31 cellular contexts compared by ENCODE assay signal in genomic region chr9:80951675-80952074, GRCh38.
DNase-seq lines count a peak whose midpoint lies in the region; ATAC-seq, FAIRE-seq and TF ChIP-seq lines count a peak whose summit lies in the region.
"Had no signal": no experiment of that assay in that cellular context is flagged by ENCODE, and none has a peak within 500 bp of the region (broad histone marks: within the 10 kb centered on the region; RNA-seq: fewer than 3 reads in every experiment).

No MANE protein-coding gene starts in this region.

- no peaks in the 10 kb centered on the region for H3K36me3 Mint-ChIP-seq in MCF 10A (ENCODE audit: insufficient read depth, unreplicated experiment)
- no peaks in the 10 kb centered on the region for H3K36me3 Mint-ChIP-seq in astrocyte (ENCODE audit: low read depth, unreplicated experiment)
- no peaks in the 10 kb centered on the region for H3K36me3 Mint-ChIP-seq in nephron progenitor cell (ENCODE audit: low read depth)
- H3K36me3 Mint-ChIP-seq: activated naive CD4-positive, alpha-beta T cell treated with anti-CD3 and anti-CD28 coated beads, Interleukin-2, amount 50 U/mL, for 72 hours; CD8-positive, alpha-beta memory T cell; stimulated activated naive B cell treated with anti-CD40 and anti-IgM and Interleukin-4, amounts not matched to agents 10 μg/mL and 1 μg/mL and 100 μg/mL, for 72 hours had no signal

- H3K27ac Mint-ChIP-seq in MCF 10A (ENCODE audit: low read depth, unreplicated experiment) (no peak overlapping the region), astrocyte (ENCODE audit: unreplicated experiment) (no peak overlapping the region), nephron progenitor cell (peak overlapping the region; percentile 53)
- H3K27ac Mint-ChIP-seq: activated naive CD4-positive, alpha-beta T cell treated with anti-CD3 and anti-CD28 coated beads, Interleukin-2, amount 50 U/mL, for 72 hours; CD8-positive, alpha-beta memory T cell; stimulated activated naive B cell treated with anti-CD40 and anti-IgM and Interleukin-4, amounts not matched to agents 10 μg/mL and 1 μg/mL and 100 μg/mL, for 72 hours had no signal

- POLR2A ChIA-PET in MCF 10A (lab: Yijun Ruan, JAX) = interaction anchor here (0.6 kb wide), 2 partner anchors 121 to 1238 kb away, joined by 3 read pairs; no protein-coding TSS in a partner anchor

- intact Hi-C loops in MCF 10A (cut with micrococcal nuclease) = no loop called here
- intact Hi-C loops in breast epithelium (cut with DNase I; ENCODE audit: low total_unique reads) = no loop called here

- CTCF ChIA-PET in MCF 10A (lab: Yijun Ruan, JAX) = interaction anchor here (0.7 kb wide), 1 partner anchor 366 kb away, joined by 3 read pairs; no protein-coding TSS in a partner anchor

- H3K9me3 ChIP-seq in breast epithelium (no peaks in the 10 kb centered on the region), astrocyte (ENCODE audit: insufficient read depth, low read depth, low read length) (no peaks in the 10 kb centered on the region)
- H3K9me3 ChIP-seq: thyroid gland had no signal

- no peak overlapping the region for H3K4me3 ChIP-seq in breast epithelium
- no peak overlapping the region for H3K4me3 ChIP-seq in astrocyte (ENCODE audit: insufficient read depth, low read depth, low read length)
- H3K4me3 ChIP-seq: dorsolateral prefrontal cortex, GM23338, thyroid gland had no signal

- no peak overlapping the region for H2AFZ ChIP-seq in astrocyte (ENCODE audit: low read depth, low read length)
- H2AFZ ChIP-seq: GM23338 had no signal

- H3K36me3 ChIP-seq in breast epithelium (no peaks in the 10 kb centered on the region), astrocyte (ENCODE audit: insufficient read depth, low read length) (no peaks in the 10 kb centered on the region)
- H3K36me3 ChIP-seq: thyroid gland, WERI-Rb-1 had no signal

- H3K27me3 Mint-ChIP-seq in MCF 10A (ENCODE audit: insufficient read depth, unreplicated experiment) (no peaks in the 10 kb centered on the region), astrocyte (ENCODE audit: low read depth, unreplicated experiment) (no peaks in the 10 kb centered on the region), nephron progenitor cell (ENCODE audit: low read depth, poor library complexity) (no peaks in the 10 kb centered on the region)
- H3K27me3 Mint-ChIP-seq: CD8-positive, alpha-beta memory T cell; central memory CD8-positive, alpha-beta T cell; stimulated activated naive B cell treated with anti-CD40 and anti-IgM and Interleukin-4, amounts not matched to agents 10 μg/mL and 1 μg/mL and 100 μg/mL, for 72 hours had no signal

- H3K27me3 ChIP-seq in breast epithelium = no peaks in the 10 kb centered on the region
- no peaks in the 10 kb centered on the region for H3K27me3 ChIP-seq in astrocyte (ENCODE audit: insufficient read depth, low read length)
- H3K27me3 ChIP-seq: dorsolateral prefrontal cortex, thyroid gland had no signal

- H3K9me3 Mint-ChIP-seq in MCF 10A (ENCODE audit: unreplicated experiment) (no peaks in the 10 kb centered on the region), astrocyte (ENCODE audit: unreplicated experiment) (no peaks in the 10 kb centered on the region), nephron progenitor cell (no peaks in the 10 kb centered on the region)
- H3K9me3 Mint-ChIP-seq: GM23338; stimulated activated naive B cell treated with anti-CD40 and anti-IgM and Interleukin-4, amounts not matched to agents 10 μg/mL and 1 μg/mL and 100 μg/mL, for 72 hours had no signal

- no peak for TF ChIP-seq POLR2A in breast epithelium (IDR thresholded peaks at IDR 0.05)

- no peak overlapping the region for H3K4me2 ChIP-seq in astrocyte (ENCODE audit: low read length)
- H3K4me2 ChIP-seq: GM23338, KMS-11 had no signal

- H3K27ac ChIP-seq in breast epithelium (no peak overlapping the region), astrocyte (ENCODE audit: low read depth, low read length) (no peak overlapping the region)
- H3K27ac ChIP-seq: KMS-11, thyroid gland, WERI-Rb-1 had no signal

- no peaks in the 10 kb centered on the region for H4K20me1 ChIP-seq in astrocyte (ENCODE audit: insufficient read depth, low read length)

- no peak for TF ChIP-seq CTCF in MCF 10A (IDR thresholded peaks at IDR 0.05; ENCODE audit: unreplicated experiment)
- TF ChIP-seq CTCF in breast epithelium (IDR thresholded peaks at IDR 0.05) = no peak
- no peak for TF ChIP-seq CTCF in astrocyte (IDR thresholded peaks at IDR 0.05; ENCODE audit: insufficient read depth, low read depth, low read length)
- TF ChIP-seq CTCF in nephron progenitor cell (IDR thresholded peaks at IDR 0.05) = no peak

- no TSS peak for BruUV-seq in MCF 10A (replicated peaks; lab: Mats Ljungman, UMichigan)

- no peak overlapping the region for H3K9ac ChIP-seq in astrocyte (ENCODE audit: low read length)
- H3K9ac ChIP-seq: KMS-11 had no signal

- no peak overlapping the region for H3K4me3 Mint-ChIP-seq in MCF 10A (ENCODE audit: unreplicated experiment)
- no peak overlapping the region for H3K4me3 Mint-ChIP-seq in astrocyte (ENCODE audit: unreplicated experiment)
- no peak overlapping the region for H3K4me3 Mint-ChIP-seq in nephron progenitor cell
- H3K4me3 Mint-ChIP-seq: CD8-positive, alpha-beta memory T cell; central memory CD8-positive, alpha-beta T cell; GM23338; stimulated activated naive B cell treated with anti-CD40 and anti-IgM and Interleukin-4, amounts not matched to agents 10 μg/mL and 1 μg/mL and 100 μg/mL, for 72 hours had no signal

- H3K4me1 Mint-ChIP-seq in MCF 10A (ENCODE audit: insufficient read depth, unreplicated experiment) = peaks cover 5% of the 10 kb centered on the region
- peaks cover 17% of the 10 kb centered on the region for H3K4me1 Mint-ChIP-seq in astrocyte (ENCODE audit: low read depth, unreplicated experiment)
- H3K4me1 Mint-ChIP-seq in nephron progenitor cell = peaks cover 72% of the 10 kb centered on the region
- H3K4me1 Mint-ChIP-seq: CD8-positive, alpha-beta memory T cell; central memory CD8-positive, alpha-beta T cell; GM23338; stimulated activated naive B cell treated with anti-CD40 and anti-IgM and Interleukin-4, amounts not matched to agents 10 μg/mL and 1 μg/mL and 100 μg/mL, for 72 hours had no signal

- no peaks in the 10 kb centered on the region for H3K4me1 ChIP-seq in breast epithelium
- H3K4me1 ChIP-seq in astrocyte (ENCODE audit: insufficient read depth, low read length) = no peaks in the 10 kb centered on the region
- H3K4me1 ChIP-seq: thyroid gland had no signal

- no peaks in the 10 kb centered on the region for H3K79me2 ChIP-seq in astrocyte (ENCODE audit: insufficient read depth, low read length)

- DNase-seq in MCF 10A (ENCODE audit: unreplicated experiment) (peak; percentile 87), breast epithelium (ENCODE audit: low spot score in 2 of 2) (no peak), astrocyte (ENCODE audit: low read depth) (peak; percentile 49), nephron progenitor cell (no peak), KG1 (lab: John Stamatoyannopoulos, UW) (no peak), NCI-H146 (lab: John Stamatoyannopoulos, UW) (no peak)
- DNase-seq: 8988T; activated CD4-positive, alpha-beta T cell treated with anti-CD3 and anti-CD28 coated beads, Interleukin-2, amount 50 U/mL, for 1 hour; AML-193; aorta; CD8-positive, alpha-beta memory T cell; GF-D8; head of caudate nucleus; NCI-H1092; NCI-H187 treated with DMSO at 0.1 percent for 48 hours; NCI-H526; RPMI8226; stimulated activated CD4-positive, alpha-beta T cell treated with anti-CD3 and anti-CD28 coated beads, Interleukin-12 subunit alpha, Interleukin-12 subunit beta, amount 100 ng/mL, for 4 hours; stimulated activated CD4-positive, alpha-beta T cell treated with anti-CD3 and anti-CD28 coated beads, Interleukin-4, amount 100 ng/mL, for 24 hours; stimulated activated naive B cell treated with anti-CD40 and anti-IgM and Interleukin-4, amounts not matched to agents 10 μg/mL and 1 μg/mL and 100 μg/mL, for 72 hours; thyroid gland; WERI-Rb-1 had no signal

- ATAC-seq in HG03139 (IDR thresholded peaks at IDR 0.05; ENCODE audit: unreplicated experiment) (no peak), HG02884 (IDR thresholded peaks at IDR 0.05; ENCODE audit: unreplicated experiment) (no peak)
- ATAC-seq: activated naive CD4-positive, alpha-beta T cell treated with anti-CD3 and anti-CD28 coated beads, Interleukin-2, amount 50 U/mL, for 72 hours; GM23338; SK-N-SH treated with all-trans-retinoic acid at 6 μM for 48 hours; stimulated activated naive B cell treated with anti-CD40 and anti-IgM and Interleukin-4, amounts not matched to agents 10 μg/mL and 1 μg/mL and 100 μg/mL, for 72 hours had no signal

- FAIRE-seq in astrocyte (lab: Jason Lieb, UNC) = no peak
- FAIRE-seq: HTR-8/SVneo had no signal

Comparison
In these comparisons a context has a peak if more than half of its experiments do, and no peak if none do; other contexts are left out.
1. DNase-seq: peak in MCF 10A (single experiment) and astrocyte (single experiment); none in breast epithelium (0 of 2), nephron progenitor cell (single experiment), KG1 (single experiment) and NCI-H146 (single experiment).